21 cellular contexts compared by ENCODE assay signal in genomic region chr12:62766516-62766915, GRCh38.
"Had no signal": no experiment of that assay in that cellular context is flagged by ENCODE, and none has a peak within 500 bp of the region (broad histone marks: within the 10 kb centered on the region; RNA-seq: fewer than 3 reads in every experiment).

No MANE protein-coding gene starts in this region.

- H3K9me3 ChIP-seq: Peyer's patch had no signal

- H3K4me1 Mint-ChIP-seq: activated B cell treated with CpG ODN at 0.5 μM for 24 hours; central memory CD8-positive, alpha-beta T cell; T-helper 17 cell had no signal

- H3K9me3 Mint-ChIP-seq: activated B cell treated with CpG ODN at 0.5 μM for 24 hours; activated CD4-positive, alpha-beta T cell treated with anti-CD3 and anti-CD28 coated beads, Interleukin-2, amount 10 ng/mL, durations not matched to agents 24 days and 14 days; activated naive CD4-positive, alpha-beta T cell treated with anti-CD3 and anti-CD28 coated beads, Interleukin-2, amount 50 U/mL, for 72 hours; activated naive CD8-positive, alpha-beta T cell treated with anti-CD3 and anti-CD28 coated beads, Interleukin-2, amount 50 U/mL, for 24 hours; activated T-cell treated with anti-CD3 and anti-CD28 coated beads, Interleukin-2, amount 50 U/mL, for 4 hours; brain; central memory CD8-positive, alpha-beta T cell had no signal

- H3K4me3 ChIP-seq: Peyer's patch had no signal

- H3K27me3 ChIP-seq: Peyer's patch had no signal

- H3K27ac Mint-ChIP-seq: activated B cell treated with CpG ODN at 0.5 μM for 24 hours; activated CD4-positive, alpha-beta T cell treated with anti-CD3 and anti-CD28 coated beads, Interleukin-2, amount 10 ng/mL, durations not matched to agents 24 days and 14 days; activated CD8-positive, alpha-beta memory T cell treated with anti-CD3 and anti-CD28 coated beads, Interleukin-2, amount 10 ng/mL, durations not matched to agents 7 days and 5 days; activated naive CD4-positive, alpha-beta T cell treated with anti-CD3 and anti-CD28 coated beads, Interleukin-2, amount 50 U/mL, for 72 hours; activated naive CD8-positive, alpha-beta T cell treated with anti-CD3 and anti-CD28 coated beads, Interleukin-2, amount 50 U/mL, for 24 hours; T-helper 17 cell had no signal

- DNase-seq: activated B cell treated with CpG ODN at 0.5 μM for 24 hours; activated CD4-positive, alpha-beta T cell treated with anti-CD3 and anti-CD28 coated beads for 1 hour; activated CD4-positive, alpha-beta T cell treated with anti-CD3 and anti-CD28 coated beads, Interleukin-2, amount 10 ng/mL, durations not matched to agents 24 days and 14 days; activated CD4-positive, alpha-beta T cell treated with anti-CD3 and anti-CD28 coated beads, Interleukin-2, amount 50 U/mL, for 48 hours; activated CD8-positive, alpha-beta memory T cell treated with anti-CD3 and anti-CD28 coated beads, Interleukin-2, amount 10 ng/mL, durations not matched to agents 7 days and 5 days; activated effector memory CD4-positive, alpha-beta T cell treated with anti-CD3 and anti-CD28 coated beads, Interleukin-2, amount 50 U/mL, for 16 hours; activated naive CD4-positive, alpha-beta T cell treated with Interleukin-2 at 50 U/mL for 16 hours; activated naive CD8-positive, alpha-beta T cell treated with anti-CD3 and anti-CD28 coated beads, Interleukin-2, amount 50 U/mL, for 24 hours; activated T-cell treated with anti-CD3 and anti-CD28 coated beads, Interleukin-2, amount 50 U/mL, for 4 hours; KG1; NCI-H1092; NCI-H1417; NCI-H1930; NCI-H510A treated with DMSO at 0.1 percent for 48 hours; Peyer's patch; SHP77; T-helper 17 cell; T-helper 9 cell had no signal

- H3K36me3 Mint-ChIP-seq: activated CD8-positive, alpha-beta memory T cell treated with anti-CD3 and anti-CD28 coated beads, Interleukin-2, amount 10 ng/mL, durations not matched to agents 7 days and 5 days; activated naive CD4-positive, alpha-beta T cell treated with anti-CD3 and anti-CD28 coated beads, Interleukin-2, amount 50 U/mL, for 72 hours; brain had no signal

- H3K27me3 Mint-ChIP-seq: activated B cell treated with CpG ODN at 0.5 μM for 24 hours; central memory CD8-positive, alpha-beta T cell had no signal

- ATAC-seq: activated CD8-positive, alpha-beta memory T cell treated with anti-CD3 and anti-CD28 coated beads, Interleukin-2, amount 10 ng/mL, durations not matched to agents 7 days and 5 days; activated naive CD4-positive, alpha-beta T cell treated with anti-CD3 and anti-CD28 coated beads, Interleukin-2, amount 50 U/mL, for 72 hours; activated naive CD8-positive, alpha-beta T cell treated with anti-CD3 and anti-CD28 coated beads, Interleukin-2, amount 50 U/mL, for 24 hours; activated T-cell treated with anti-CD3 and anti-CD28 coated beads, Interleukin-2, amount 50 U/mL, for 4 hours; T-helper 17 cell had no signal

- H3K4me3 Mint-ChIP-seq: activated B cell treated with CpG ODN at 0.5 μM for 24 hours; activated CD4-positive, alpha-beta T cell treated with anti-CD3 and anti-CD28 coated beads, Interleukin-2, amount 10 ng/mL, durations not matched to agents 24 days and 14 days; activated CD8-positive, alpha-beta memory T cell treated with anti-CD3 and anti-CD28 coated beads, Interleukin-2, amount 10 ng/mL, durations not matched to agents 7 days and 5 days; activated naive CD8-positive, alpha-beta T cell treated with anti-CD3 and anti-CD28 coated beads, Interleukin-2, amount 50 U/mL, for 24 hours; activated T-cell treated with anti-CD3 and anti-CD28 coated beads, Interleukin-2, amount 50 U/mL, for 4 hours; brain; central memory CD8-positive, alpha-beta T cell; T-helper 17 cell had no signal

- H3K36me3 ChIP-seq: Peyer's patch had no signal

- H3K27ac ChIP-seq: Peyer's patch had no signal
